ENCODE assay signal across 30 cellular contexts in genomic region chr7:84821671-84822534, GRCh38.
"Had no signal": no experiment of that assay in that cellular context is flagged by ENCODE, and none has a peak within 500 bp of the region (broad histone marks: within the 10 kb centered on the region; RNA-seq: fewer than 3 reads in every experiment).

No MANE protein-coding gene starts in this region.

- H3K4me3 ChIP-seq: adrenal gland had no signal

- H3K27ac Mint-ChIP-seq: activated CD4-positive, alpha-beta T cell treated with anti-CD3 and anti-CD28 coated beads, Interleukin-2, amount 10 ng/mL, durations not matched to agents 24 days and 14 days; activated CD8-positive, alpha-beta T cell treated with anti-CD3 and anti-CD28 coated beads, Interleukin-2, amount 10 ng/mL, durations not matched to agents 7 days and 5 days; activated naive CD4-positive, alpha-beta T cell treated with anti-CD3 and anti-CD28 coated beads, Interleukin-2, amount 50 U/mL, for 72 hours; activated T-cell treated with anti-CD3 and anti-CD28 coated beads, Interleukin-2, amount 50 U/mL, for 24 hours; activated T-helper 2 cell treated with anti-CD3 and anti-CD28 coated beads, Interferon-gamma antibody, Interleukin-2, Interleukin-4, amounts not matched to agents 10 μg/mL and 5 μg/mL and 100 μg/mL, durations not matched to agents 14 hours and 24 hours and 36 hours had no signal

- H3K4me1 Mint-ChIP-seq: activated CD4-positive, alpha-beta T cell treated with anti-CD3 and anti-CD28 coated beads, Interleukin-2, amount 10 ng/mL, durations not matched to agents 24 days and 14 days; brain had no signal

- ATAC-seq: activated CD8-positive, alpha-beta T cell treated with anti-CD3 and anti-CD28 coated beads, Interleukin-2, amount 10 ng/mL, durations not matched to agents 7 days and 5 days; activated naive CD4-positive, alpha-beta T cell treated with anti-CD3 and anti-CD28 coated beads, Interleukin-2, amount 50 U/mL, for 72 hours had no signal

- H3K4me3 Mint-ChIP-seq: activated CD4-positive, alpha-beta T cell treated with anti-CD3 and anti-CD28 coated beads, Interleukin-2, amount 10 ng/mL, durations not matched to agents 24 days and 14 days; activated CD8-positive, alpha-beta T cell treated with anti-CD3 and anti-CD28 coated beads, Interleukin-2, amount 10 ng/mL, durations not matched to agents 7 days and 5 days; activated T-cell treated with anti-CD3 and anti-CD28 coated beads, Interleukin-2, amount 50 U/mL, for 24 hours; brain had no signal

- DNase-seq: activated CD4-positive, alpha-beta T cell treated with anti-CD3 and anti-CD28 coated beads, Interleukin-2, amount 10 ng/mL, durations not matched to agents 24 days and 14 days; activated CD4-positive, alpha-beta T cell treated with anti-CD3 and anti-CD28 coated beads, Interleukin-2, amount 50 U/mL, for 4 hours; activated CD8-positive, alpha-beta T cell treated with anti-CD3 and anti-CD28 coated beads, Interleukin-2, amount 10 ng/mL, durations not matched to agents 7 days and 5 days; activated gamma-delta T cell; activated naive CD4-positive, alpha-beta T cell treated with Interleukin-2 at 50 U/mL for 16 hours; activated T-cell treated with anti-CD3 and anti-CD28 coated beads, Interleukin-2, amount 50 U/mL, for 24 hours; adrenal gland; caudate nucleus; cerebellar nuclear complex; Kasumi-1; KG1; MM.1S; NCI-H1092 treated with DMSO at 0.1 percent for 48 hours; NCI-H1417; NCI-H146; NCI-H187; NCI-H2081; NCI-H345; NCI-H524 treated with DMSO at 0.1 percent for 48 hours; NCI-H748 treated with DMSO at 0.1 percent for 48 hours; NK-92 treated with Interleukin-12 subunit alpha and Interleukin-12 subunit beta, amount 100 ng/mL, for 24 hours; Right ventricle myocardium superior; SW 1271; T-helper 1 cell; T-helper 2 cell; T-helper 9 cell; WERI-Rb-1 had no signal

- H3K36me3 Mint-ChIP-seq: activated naive CD4-positive, alpha-beta T cell treated with anti-CD3 and anti-CD28 coated beads, Interleukin-2, amount 50 U/mL, for 72 hours; brain had no signal

- H3K36me3 ChIP-seq: adrenal gland, WERI-Rb-1 had no signal

- H3K27ac ChIP-seq: adrenal gland, WERI-Rb-1 had no signal

- H3K9me3 Mint-ChIP-seq: activated CD4-positive, alpha-beta T cell treated with anti-CD3 and anti-CD28 coated beads, Interleukin-2, amount 10 ng/mL, durations not matched to agents 24 days and 14 days; activated T-cell treated with anti-CD3 and anti-CD28 coated beads, Interleukin-2, amount 50 U/mL, for 24 hours; activated T-helper 2 cell treated with anti-CD3 and anti-CD28 coated beads, Interferon-gamma antibody, Interleukin-2, Interleukin-4, amounts not matched to agents 10 μg/mL and 5 μg/mL and 100 μg/mL, durations not matched to agents 14 hours and 24 hours and 36 hours; brain had no signal

- H3K9me3 ChIP-seq: adrenal gland had no signal

- H3K4me1 ChIP-seq: adrenal gland had no signal

- H3K27me3 Mint-ChIP-seq: activated CD4-positive, alpha-beta T cell treated with anti-CD3 and anti-CD28 coated beads, Interleukin-2, amount 10 ng/mL, durations not matched to agents 24 days and 14 days; activated T-cell treated with anti-CD3 and anti-CD28 coated beads, Interleukin-2, amount 50 U/mL, for 24 hours had no signal

- H3K27me3 ChIP-seq: adrenal gland had no signal
